Comparison of ENCODE assay signal across 23 cellular contexts in the genomic region with DNA sequence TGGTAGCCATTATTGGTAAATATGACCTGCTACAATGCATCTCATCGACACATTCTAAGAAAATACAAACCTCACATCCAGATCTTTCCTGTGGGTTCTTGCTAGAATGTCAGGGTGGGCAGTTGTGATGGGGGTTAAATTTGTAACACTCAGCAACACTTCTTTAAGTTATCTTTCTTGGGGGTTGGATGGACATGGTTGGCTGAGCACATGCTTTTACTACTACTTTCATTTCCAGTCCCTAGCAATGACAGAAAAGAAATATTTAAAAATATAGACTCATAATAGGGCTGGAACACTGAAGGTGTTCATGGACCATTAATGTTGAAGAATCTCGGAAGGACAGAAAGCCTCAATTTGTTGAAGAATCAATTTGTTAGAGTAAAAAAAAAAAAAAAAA. TPM values are rescaled to one million over a fixed set of nuclear protein-coding genes. Genes with fewer than 3 reads are reported as not detected.
"Had no signal": no experiment of that assay in that cellular context is flagged by ENCODE, and none has a peak within 500 bp of the region (broad histone marks: within the 10 kb centered on the region; RNA-seq: fewer than 3 reads in every experiment).

No MANE protein-coding gene starts in this region.

- H3K27me3 Mint-ChIP-seq: stimulated activated naive CD8-positive, alpha-beta T cell treated with anti-CD3 and anti-CD28 coated beads, Interleukin-15, amount 100 ng/mL, for 72 hours had no signal

- H3K27ac ChIP-seq: hepatocyte, neutrophil, psoas muscle, spleen, testis, tibial nerve, upper lobe of right lung, vagina had no signal

- H3K9me3 Mint-ChIP-seq: stimulated activated memory B cell treated with anti-CD40 and anti-IgM and Interleukin-4, amounts not matched to agents 10 μg/mL and 1 μg/mL and 100 μg/mL, for 72 hours; stimulated activated naive CD8-positive, alpha-beta T cell treated with anti-CD3 and anti-CD28 coated beads, Interleukin-15, amount 100 ng/mL, for 72 hours had no signal

- H3K27me3 ChIP-seq: hepatocyte, testis, tibial nerve, upper lobe of right lung, vagina had no signal

- H3K79me2 ChIP-seq: hepatocyte had no signal

- ATAC-seq: naive thymus-derived CD8-positive, alpha-beta T cell; psoas muscle; sciatic nerve; stimulated activated memory B cell treated with anti-CD40 and anti-IgM and Interleukin-4, amounts not matched to agents 10 μg/mL and 1 μg/mL and 100 μg/mL, for 72 hours; stimulated activated naive CD8-positive, alpha-beta T cell treated with anti-CD3 and anti-CD28 coated beads, Interleukin-15, amount 100 ng/mL, for 72 hours; upper lobe of right lung had no signal

- H3K4me1 ChIP-seq: psoas muscle, spleen, testis, tibial nerve, upper lobe of right lung, vagina had no signal

- H3K36me3 ChIP-seq: neutrophil, spleen, tibial nerve, upper lobe of right lung, vagina had no signal

- H3K4me1 Mint-ChIP-seq: endodermal cell; stimulated activated naive CD8-positive, alpha-beta T cell treated with anti-CD3 and anti-CD28 coated beads, Interleukin-15, amount 100 ng/mL, for 72 hours had no signal

- H3K4me3 Mint-ChIP-seq: endodermal cell; naive thymus-derived CD8-positive, alpha-beta T cell; stimulated activated memory B cell treated with anti-CD40 and anti-IgM and Interleukin-4, amounts not matched to agents 10 μg/mL and 1 μg/mL and 100 μg/mL, for 72 hours; stimulated activated naive CD8-positive, alpha-beta T cell treated with anti-CD3 and anti-CD28 coated beads, Interleukin-15, amount 100 ng/mL, for 72 hours had no signal

- H3K9me3 ChIP-seq: neutrophil, psoas muscle, testis, tibial nerve, upper lobe of right lung, vagina had no signal

- H2AFZ ChIP-seq: hepatocyte had no signal

- H3K27ac Mint-ChIP-seq: endodermal cell; naive thymus-derived CD8-positive, alpha-beta T cell; stimulated activated memory B cell treated with anti-CD40 and anti-IgM and Interleukin-4, amounts not matched to agents 10 μg/mL and 1 μg/mL and 100 μg/mL, for 72 hours; stimulated activated naive CD8-positive, alpha-beta T cell treated with anti-CD3 and anti-CD28 coated beads, Interleukin-15, amount 100 ng/mL, for 72 hours had no signal

- H3K36me3 Mint-ChIP-seq: naive thymus-derived CD8-positive, alpha-beta T cell; stimulated activated memory B cell treated with anti-CD40 and anti-IgM and Interleukin-4, amounts not matched to agents 10 μg/mL and 1 μg/mL and 100 μg/mL, for 72 hours had no signal

- H3K4me2 ChIP-seq: hepatocyte had no signal

- H3K4me3 ChIP-seq: hepatocyte, psoas muscle, spleen, testis, tibial nerve, upper lobe of right lung, vagina had no signal

- FAIRE-seq: endothelial cell of umbilical vein had no signal

- DNase-seq: effector CD4-positive, alpha-beta T cell; endodermal cell; erythroblast; foreskin melanocyte; head of caudate nucleus; naive thymus-derived CD8-positive, alpha-beta T cell; psoas muscle; retina; spleen; stimulated activated CD4-positive, alpha-beta T cell treated with anti-CD3 and anti-CD28 coated beads, Interleukin-15, amount 100 ng/mL, for 24 hours; stimulated activated CD4-positive, alpha-beta T cell treated with anti-CD3 and anti-CD28 coated beads, Interleukin-1b, Interleukin-23, amount 100 ng/mL, for 48 hours; stimulated activated CD4-positive, alpha-beta T cell treated with anti-CD3 and anti-CD28 coated beads, Interleukin-4, amount 100 ng/mL, for 24 hours; stimulated activated naive CD8-positive, alpha-beta T cell treated with anti-CD3 and anti-CD28 coated beads, Interleukin-15, amount 100 ng/mL, for 72 hours; testis had no signal

RNA-seq across cellular contexts. Expression of a gene that starts 57.6 kb away (rescaled TPM):
- polyA plus RNA-seq: neural cell had no signal
